17 cellular contexts compared by ENCODE assay signal in the genomic region with DNA sequence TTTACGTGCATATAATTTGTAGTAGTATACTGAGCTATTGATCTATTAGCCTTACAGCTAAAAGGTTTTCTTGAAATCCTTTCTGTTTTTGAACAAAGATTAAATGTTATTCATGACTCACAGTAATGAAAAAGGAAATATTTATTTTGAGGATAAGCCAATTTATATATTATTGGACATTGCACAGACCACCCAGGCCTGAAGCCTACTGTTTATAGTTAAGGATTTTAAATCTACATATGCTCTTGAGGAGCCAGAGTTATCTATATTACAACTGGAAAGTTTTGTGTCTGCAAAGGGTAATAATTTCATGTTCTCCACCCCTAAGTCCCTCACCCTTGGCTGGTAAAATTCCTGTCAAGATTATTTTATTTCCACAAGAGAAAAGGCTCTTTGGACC.
"Had no signal": no experiment of that assay in that cellular context is flagged by ENCODE, and none has a peak within 500 bp of the region (broad histone marks: within the 10 kb centered on the region; RNA-seq: fewer than 3 reads in every experiment).

No MANE protein-coding gene starts in this region.

- H3K4me1 ChIP-seq: neural progenitor cell, parathyroid adenoma had no signal

- H3K27ac ChIP-seq: neural progenitor cell, parathyroid adenoma, skin epidermis had no signal

- H3K9me3 Mint-ChIP-seq: activated naive CD8-positive, alpha-beta T cell treated with anti-CD3 and anti-CD28 coated beads, Interleukin-2, amount 50 U/mL, for 24 hours; dendritic cell treated with granulocyte-macrophage colony-stimulating factor and Interleukin-4, amounts not matched to agents 40 ng/mL and 50 ng/mL, for 4 days; effector memory CD8-positive, alpha-beta T cell; stimulated activated memory B cell treated with anti-CD40 and anti-IgM and Interleukin-4, amounts not matched to agents 10 μg/mL and 1 μg/mL and 100 μg/mL, for 72 hours; WTC11 had no signal

- H3K27ac Mint-ChIP-seq: activated CD8-positive, alpha-beta T cell treated with anti-CD3 and anti-CD28 coated beads, Interleukin-2, amount 10 ng/mL, durations not matched to agents 7 days and 5 days; activated naive CD8-positive, alpha-beta T cell treated with anti-CD3 and anti-CD28 coated beads, Interleukin-2, amount 50 U/mL, for 24 hours; dendritic cell treated with granulocyte-macrophage colony-stimulating factor and Interleukin-4, amounts not matched to agents 40 ng/mL and 50 ng/mL, for 4 days; neural progenitor cell; stimulated activated memory B cell treated with anti-CD40 and anti-IgM and Interleukin-4, amounts not matched to agents 10 μg/mL and 1 μg/mL and 100 μg/mL, for 72 hours; T-helper 17 cell; WTC11 had no signal

- H2AFZ ChIP-seq: neural progenitor cell, parathyroid adenoma had no signal

- H3K79me2 ChIP-seq: parathyroid adenoma had no signal

- H3K36me3 Mint-ChIP-seq: neural progenitor cell, WTC11 had no signal

- ATAC-seq: activated CD8-positive, alpha-beta T cell treated with anti-CD3 and anti-CD28 coated beads, Interleukin-2, amount 10 ng/mL, durations not matched to agents 7 days and 5 days; activated naive CD8-positive, alpha-beta T cell treated with anti-CD3 and anti-CD28 coated beads, Interleukin-2, amount 50 U/mL, for 24 hours; effector memory CD8-positive, alpha-beta T cell; heart left ventricle; stimulated activated memory B cell treated with anti-CD40 and anti-IgM and Interleukin-4, amounts not matched to agents 10 μg/mL and 1 μg/mL and 100 μg/mL, for 72 hours; T-helper 17 cell; WTC11 had no signal

- H3K27me3 ChIP-seq: heart left ventricle, neural progenitor cell had no signal

- H3K36me3 ChIP-seq: heart left ventricle, neural progenitor cell had no signal

- H3K4me3 Mint-ChIP-seq: activated CD8-positive, alpha-beta T cell treated with anti-CD3 and anti-CD28 coated beads, Interleukin-2, amount 10 ng/mL, durations not matched to agents 7 days and 5 days; activated naive CD8-positive, alpha-beta T cell treated with anti-CD3 and anti-CD28 coated beads, Interleukin-2, amount 50 U/mL, for 24 hours; dendritic cell treated with granulocyte-macrophage colony-stimulating factor and Interleukin-4, amounts not matched to agents 40 ng/mL and 50 ng/mL, for 4 days; effector memory CD8-positive, alpha-beta T cell; neural progenitor cell; stimulated activated memory B cell treated with anti-CD40 and anti-IgM and Interleukin-4, amounts not matched to agents 10 μg/mL and 1 μg/mL and 100 μg/mL, for 72 hours; T-helper 17 cell; WTC11 had no signal

- DNase-seq: activated CD4-positive, alpha-beta T cell treated with anti-CD3 and anti-CD28 coated beads for 48 hours; activated CD8-positive, alpha-beta T cell treated with anti-CD3 and anti-CD28 coated beads, Interleukin-2, amount 10 ng/mL, durations not matched to agents 7 days and 5 days; activated naive CD4-positive, alpha-beta T cell treated with Interleukin-2 at 50 U/mL for 16 hours; activated naive CD8-positive, alpha-beta T cell treated with anti-CD3 and anti-CD28 coated beads, Interleukin-2, amount 50 U/mL, for 24 hours; effector memory CD8-positive, alpha-beta T cell; erythroblast; foreskin fibroblast; heart left ventricle; islet precursor cell; T-helper 17 cell; trophoblast cell had no signal

- H3K4me1 Mint-ChIP-seq: activated naive CD8-positive, alpha-beta T cell treated with anti-CD3 and anti-CD28 coated beads, Interleukin-2, amount 50 U/mL, for 24 hours; stimulated activated memory B cell treated with anti-CD40 and anti-IgM and Interleukin-4, amounts not matched to agents 10 μg/mL and 1 μg/mL and 100 μg/mL, for 72 hours; WTC11 had no signal

- H3K27me3 Mint-ChIP-seq: activated naive CD8-positive, alpha-beta T cell treated with anti-CD3 and anti-CD28 coated beads, Interleukin-2, amount 50 U/mL, for 24 hours; dendritic cell treated with granulocyte-macrophage colony-stimulating factor and Interleukin-4, amounts not matched to agents 40 ng/mL and 50 ng/mL, for 4 days; effector memory CD8-positive, alpha-beta T cell; stimulated activated memory B cell treated with anti-CD40 and anti-IgM and Interleukin-4, amounts not matched to agents 10 μg/mL and 1 μg/mL and 100 μg/mL, for 72 hours; T-helper 17 cell had no signal

- H3K4me3 ChIP-seq: heart left ventricle, neural progenitor cell, skin epidermis had no signal
